Comparison of ENCODE assay signal across 1 cellular context in the genomic region with DNA sequence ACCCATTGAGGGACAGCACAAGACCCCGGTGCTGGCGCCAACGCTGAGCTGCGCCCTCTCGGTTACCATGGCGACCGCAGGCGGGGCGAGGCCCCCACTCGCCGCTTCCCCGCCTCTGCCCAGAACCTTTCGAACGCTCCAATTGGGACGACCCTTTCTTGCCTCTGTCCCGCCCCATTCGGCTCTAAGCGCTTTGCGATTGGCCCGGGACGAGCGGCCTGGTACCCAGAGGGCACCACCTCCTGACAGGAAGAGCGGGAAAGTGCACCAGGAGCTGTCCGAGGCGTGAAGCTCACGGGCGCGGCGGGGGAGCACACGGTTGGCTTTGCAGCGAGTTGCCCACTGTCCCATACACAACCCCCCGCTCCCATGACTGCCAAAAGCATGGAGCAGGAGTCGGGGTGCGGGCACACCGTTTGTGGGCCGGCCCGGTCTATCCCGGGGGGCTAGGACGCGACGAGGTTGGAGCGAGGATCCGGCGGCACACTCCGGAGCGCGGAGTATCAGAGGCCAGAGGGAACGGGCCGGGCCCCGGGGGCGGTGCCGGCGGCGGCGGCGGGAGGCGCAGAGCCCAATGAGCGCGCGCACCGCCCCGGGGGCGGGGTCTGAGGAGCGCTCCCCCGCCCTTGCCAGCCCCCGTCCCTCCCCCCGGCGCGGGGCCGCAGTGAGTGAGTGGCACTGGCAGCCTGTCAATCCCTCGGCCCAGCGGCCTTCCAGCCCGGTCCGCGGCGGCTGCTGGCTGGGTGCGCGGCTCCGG.
A peak's percentile ranks its signal among the peaks of the same experiment; 100 is the strongest.
TF ChIP-seq lines count a peak whose summit lies in the region.

No MANE protein-coding gene starts in this region.

TF ChIP-seq in K562, 482 proteins besides CTCF, POLR2A, EP300 and RAD21 (continued from another document):
- TF ChIP-seq, protein P1, sequence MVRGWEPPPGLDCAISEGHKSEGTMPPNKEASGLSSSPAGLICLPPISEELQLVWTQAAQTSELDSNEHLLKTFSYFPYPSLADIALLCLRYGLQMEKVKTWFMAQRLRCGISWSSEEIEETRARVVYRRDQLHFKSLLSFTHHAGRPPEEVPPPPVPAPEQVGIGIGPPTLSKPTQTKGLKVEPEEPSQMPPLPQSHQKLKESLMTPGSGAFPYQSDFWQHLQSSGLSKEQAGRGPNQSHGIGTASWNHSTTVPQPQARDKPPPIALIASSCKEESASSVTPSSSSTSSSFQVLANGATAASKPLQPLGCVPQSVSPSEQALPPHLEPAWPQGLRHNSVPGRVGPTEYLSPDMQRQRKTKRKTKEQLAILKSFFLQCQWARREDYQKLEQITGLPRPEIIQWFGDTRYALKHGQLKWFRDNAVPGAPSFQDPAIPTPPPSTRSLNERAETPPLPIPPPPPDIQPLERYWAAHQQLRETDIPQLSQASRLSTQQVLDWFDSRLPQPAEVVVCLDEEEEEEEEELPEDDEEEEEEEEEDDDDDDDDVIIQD (CRISPR knock-in tag; IDR thresholded peaks at IDR 0.05) = no peak
- TF ChIP-seq PCBP1 (IDR thresholded peaks at IDR 0.05; ENCODE audit: low read depth, low read length, poor library complexity, severe bottlenecking) (no peak), SIRT6 (IDR thresholded peaks at IDR 0.05; ENCODE audit: low read depth, low read length) (no peak), ASH1L (IDR thresholded peaks at IDR 0.05; ENCODE audit: borderline replicate concordance, low read depth, partially characterized antibody) (peak; percentile 34), ZNF165 (CRISPR knock-in tag; IDR thresholded peaks at IDR 0.05; ENCODE audit: borderline replicate concordance) (no peak), PHF8 (IDR thresholded peaks at IDR 0.05; ENCODE audit: borderline replicate concordance, low read length) (peak; percentile 10; the same call in 1 of the 2 replicates), ERF (CRISPR knock-in tag; IDR thresholded peaks at IDR 0.05) (peak; percentile 83; the same call in 1 of the 2 replicates), EZH2 (IDR thresholded peaks at IDR 0.05; ENCODE audit: borderline replicate concordance, low read depth, low read length) (no peak), CTBP1 (IDR thresholded peaks at IDR 0.05; ENCODE audit: borderline replicate concordance) (peak; percentile 98), TAF1 (IDR thresholded peaks at IDR 0.05; ENCODE audit: control insufficient read depth, extremely low read depth, insufficient read depth, low read length, severe bottlenecking) (no peak), NR2C2 (CRISPR knock-in tag; IDR thresholded peaks at IDR 0.05) (no peak), NR2C2 (tag; IDR thresholded peaks at IDR 0.05) (no peak), ZNF431 (CRISPR knock-in tag; IDR thresholded peaks at IDR 0.05) (peak; percentile 52; the same call in 1 of the 2 replicates), NRF1 (conservative IDR thresholded peaks at IDR 0.05 in 1 of 2, IDR thresholded peaks at IDR 0.05 in 1 of 2) (peak; percentile 60 to 62; a peak in 2 of 4 replicates), BCOR (IDR thresholded peaks at IDR 0.05) (0 out of 2 replicates have a peak, but pooled peaks have one; percentile 38), ZC3H4 (CRISPR knock-in tag; IDR thresholded peaks at IDR 0.05; ENCODE audit: borderline replicate concordance) (no peak)
- TF ChIP-seq, protein P2, sequence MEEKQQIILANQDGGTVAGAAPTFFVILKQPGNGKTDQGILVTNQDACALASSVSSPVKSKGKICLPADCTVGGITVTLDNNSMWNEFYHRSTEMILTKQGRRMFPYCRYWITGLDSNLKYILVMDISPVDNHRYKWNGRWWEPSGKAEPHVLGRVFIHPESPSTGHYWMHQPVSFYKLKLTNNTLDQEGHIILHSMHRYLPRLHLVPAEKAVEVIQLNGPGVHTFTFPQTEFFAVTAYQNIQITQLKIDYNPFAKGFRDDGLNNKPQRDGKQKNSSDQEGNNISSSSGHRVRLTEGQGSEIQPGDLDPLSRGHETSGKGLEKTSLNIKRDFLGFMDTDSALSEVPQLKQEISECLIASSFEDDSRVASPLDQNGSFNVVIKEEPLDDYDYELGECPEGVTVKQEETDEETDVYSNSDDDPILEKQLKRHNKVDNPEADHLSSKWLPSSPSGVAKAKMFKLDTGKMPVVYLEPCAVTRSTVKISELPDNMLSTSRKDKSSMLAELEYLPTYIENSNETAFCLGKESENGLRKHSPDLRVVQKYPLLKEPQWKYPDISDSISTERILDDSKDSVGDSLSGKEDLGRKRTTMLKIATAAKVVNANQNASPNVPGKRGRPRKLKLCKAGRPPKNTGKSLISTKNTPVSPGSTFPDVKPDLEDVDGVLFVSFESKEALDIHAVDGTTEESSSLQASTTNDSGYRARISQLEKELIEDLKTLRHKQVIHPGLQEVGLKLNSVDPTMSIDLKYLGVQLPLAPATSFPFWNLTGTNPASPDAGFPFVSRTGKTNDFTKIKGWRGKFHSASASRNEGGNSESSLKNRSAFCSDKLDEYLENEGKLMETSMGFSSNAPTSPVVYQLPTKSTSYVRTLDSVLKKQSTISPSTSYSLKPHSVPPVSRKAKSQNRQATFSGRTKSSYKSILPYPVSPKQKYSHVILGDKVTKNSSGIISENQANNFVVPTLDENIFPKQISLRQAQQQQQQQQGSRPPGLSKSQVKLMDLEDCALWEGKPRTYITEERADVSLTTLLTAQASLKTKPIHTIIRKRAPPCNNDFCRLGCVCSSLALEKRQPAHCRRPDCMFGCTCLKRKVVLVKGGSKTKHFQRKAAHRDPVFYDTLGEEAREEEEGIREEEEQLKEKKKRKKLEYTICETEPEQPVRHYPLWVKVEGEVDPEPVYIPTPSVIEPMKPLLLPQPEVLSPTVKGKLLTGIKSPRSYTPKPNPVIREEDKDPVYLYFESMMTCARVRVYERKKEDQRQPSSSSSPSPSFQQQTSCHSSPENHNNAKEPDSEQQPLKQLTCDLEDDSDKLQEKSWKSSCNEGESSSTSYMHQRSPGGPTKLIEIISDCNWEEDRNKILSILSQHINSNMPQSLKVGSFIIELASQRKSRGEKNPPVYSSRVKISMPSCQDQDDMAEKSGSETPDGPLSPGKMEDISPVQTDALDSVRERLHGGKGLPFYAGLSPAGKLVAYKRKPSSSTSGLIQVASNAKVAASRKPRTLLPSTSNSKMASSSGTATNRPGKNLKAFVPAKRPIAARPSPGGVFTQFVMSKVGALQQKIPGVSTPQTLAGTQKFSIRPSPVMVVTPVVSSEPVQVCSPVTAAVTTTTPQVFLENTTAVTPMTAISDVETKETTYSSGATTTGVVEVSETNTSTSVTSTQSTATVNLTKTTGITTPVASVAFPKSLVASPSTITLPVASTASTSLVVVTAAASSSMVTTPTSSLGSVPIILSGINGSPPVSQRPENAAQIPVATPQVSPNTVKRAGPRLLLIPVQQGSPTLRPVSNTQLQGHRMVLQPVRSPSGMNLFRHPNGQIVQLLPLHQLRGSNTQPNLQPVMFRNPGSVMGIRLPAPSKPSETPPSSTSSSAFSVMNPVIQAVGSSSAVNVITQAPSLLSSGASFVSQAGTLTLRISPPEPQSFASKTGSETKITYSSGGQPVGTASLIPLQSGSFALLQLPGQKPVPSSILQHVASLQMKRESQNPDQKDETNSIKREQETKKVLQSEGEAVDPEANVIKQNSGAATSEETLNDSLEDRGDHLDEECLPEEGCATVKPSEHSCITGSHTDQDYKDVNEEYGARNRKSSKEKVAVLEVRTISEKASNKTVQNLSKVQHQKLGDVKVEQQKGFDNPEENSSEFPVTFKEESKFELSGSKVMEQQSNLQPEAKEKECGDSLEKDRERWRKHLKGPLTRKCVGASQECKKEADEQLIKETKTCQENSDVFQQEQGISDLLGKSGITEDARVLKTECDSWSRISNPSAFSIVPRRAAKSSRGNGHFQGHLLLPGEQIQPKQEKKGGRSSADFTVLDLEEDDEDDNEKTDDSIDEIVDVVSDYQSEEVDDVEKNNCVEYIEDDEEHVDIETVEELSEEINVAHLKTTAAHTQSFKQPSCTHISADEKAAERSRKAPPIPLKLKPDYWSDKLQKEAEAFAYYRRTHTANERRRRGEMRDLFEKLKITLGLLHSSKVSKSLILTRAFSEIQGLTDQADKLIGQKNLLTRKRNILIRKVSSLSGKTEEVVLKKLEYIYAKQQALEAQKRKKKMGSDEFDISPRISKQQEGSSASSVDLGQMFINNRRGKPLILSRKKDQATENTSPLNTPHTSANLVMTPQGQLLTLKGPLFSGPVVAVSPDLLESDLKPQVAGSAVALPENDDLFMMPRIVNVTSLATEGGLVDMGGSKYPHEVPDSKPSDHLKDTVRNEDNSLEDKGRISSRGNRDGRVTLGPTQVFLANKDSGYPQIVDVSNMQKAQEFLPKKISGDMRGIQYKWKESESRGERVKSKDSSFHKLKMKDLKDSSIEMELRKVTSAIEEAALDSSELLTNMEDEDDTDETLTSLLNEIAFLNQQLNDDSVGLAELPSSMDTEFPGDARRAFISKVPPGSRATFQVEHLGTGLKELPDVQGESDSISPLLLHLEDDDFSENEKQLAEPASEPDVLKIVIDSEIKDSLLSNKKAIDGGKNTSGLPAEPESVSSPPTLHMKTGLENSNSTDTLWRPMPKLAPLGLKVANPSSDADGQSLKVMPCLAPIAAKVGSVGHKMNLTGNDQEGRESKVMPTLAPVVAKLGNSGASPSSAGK (IDR thresholded peaks at IDR 0.05) = peak; percentile 98
